ENCODE assay signal across 1 cellular context in the genomic region with DNA sequence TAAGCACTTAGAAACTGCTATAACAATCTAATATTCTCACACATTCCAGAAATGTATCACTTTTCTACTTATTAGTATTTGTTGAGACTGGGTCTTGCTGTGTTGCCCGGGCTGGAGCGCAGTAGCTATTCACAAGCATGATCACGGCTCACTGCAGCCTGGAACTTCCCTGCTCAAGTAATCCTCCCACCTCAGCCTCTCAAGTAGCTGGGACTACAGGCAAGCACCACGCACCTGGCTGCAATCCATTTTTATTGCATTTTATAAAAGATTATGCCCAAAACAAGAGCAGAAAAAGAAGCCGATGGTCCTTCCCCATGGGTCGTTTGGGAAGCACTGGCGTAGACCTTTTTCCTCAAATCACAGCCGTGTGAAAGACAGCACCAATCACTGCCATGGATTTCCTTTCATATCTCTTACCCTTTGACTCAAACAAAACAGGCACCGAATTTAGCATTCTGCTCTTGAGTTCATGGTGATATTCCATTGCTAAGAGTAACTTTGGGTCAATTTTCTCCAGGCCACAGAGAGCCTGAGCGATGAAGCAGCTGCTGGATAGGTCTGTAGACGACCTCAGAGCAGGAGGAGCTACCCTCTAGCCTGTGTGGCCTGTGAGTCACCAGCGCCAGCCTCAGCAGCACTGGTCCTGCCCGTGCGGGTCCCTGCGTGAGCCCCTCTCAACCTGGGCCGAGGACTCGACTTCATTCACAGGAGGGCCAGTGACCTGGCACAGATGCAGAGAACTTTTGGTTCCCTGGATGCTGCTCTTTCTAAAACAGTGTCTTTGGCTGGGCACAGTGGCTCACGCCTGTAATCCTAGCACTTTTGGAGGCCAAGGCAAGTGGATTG.
TF ChIP-seq lines count a peak whose summit lies in the region.

No MANE protein-coding gene starts in this region.

TF ChIP-seq in HepG2, 621 proteins besides CTCF, POLR2A, EP300 and RAD21 (continued from another document):
- TF ChIP-seq, protein P1, sequence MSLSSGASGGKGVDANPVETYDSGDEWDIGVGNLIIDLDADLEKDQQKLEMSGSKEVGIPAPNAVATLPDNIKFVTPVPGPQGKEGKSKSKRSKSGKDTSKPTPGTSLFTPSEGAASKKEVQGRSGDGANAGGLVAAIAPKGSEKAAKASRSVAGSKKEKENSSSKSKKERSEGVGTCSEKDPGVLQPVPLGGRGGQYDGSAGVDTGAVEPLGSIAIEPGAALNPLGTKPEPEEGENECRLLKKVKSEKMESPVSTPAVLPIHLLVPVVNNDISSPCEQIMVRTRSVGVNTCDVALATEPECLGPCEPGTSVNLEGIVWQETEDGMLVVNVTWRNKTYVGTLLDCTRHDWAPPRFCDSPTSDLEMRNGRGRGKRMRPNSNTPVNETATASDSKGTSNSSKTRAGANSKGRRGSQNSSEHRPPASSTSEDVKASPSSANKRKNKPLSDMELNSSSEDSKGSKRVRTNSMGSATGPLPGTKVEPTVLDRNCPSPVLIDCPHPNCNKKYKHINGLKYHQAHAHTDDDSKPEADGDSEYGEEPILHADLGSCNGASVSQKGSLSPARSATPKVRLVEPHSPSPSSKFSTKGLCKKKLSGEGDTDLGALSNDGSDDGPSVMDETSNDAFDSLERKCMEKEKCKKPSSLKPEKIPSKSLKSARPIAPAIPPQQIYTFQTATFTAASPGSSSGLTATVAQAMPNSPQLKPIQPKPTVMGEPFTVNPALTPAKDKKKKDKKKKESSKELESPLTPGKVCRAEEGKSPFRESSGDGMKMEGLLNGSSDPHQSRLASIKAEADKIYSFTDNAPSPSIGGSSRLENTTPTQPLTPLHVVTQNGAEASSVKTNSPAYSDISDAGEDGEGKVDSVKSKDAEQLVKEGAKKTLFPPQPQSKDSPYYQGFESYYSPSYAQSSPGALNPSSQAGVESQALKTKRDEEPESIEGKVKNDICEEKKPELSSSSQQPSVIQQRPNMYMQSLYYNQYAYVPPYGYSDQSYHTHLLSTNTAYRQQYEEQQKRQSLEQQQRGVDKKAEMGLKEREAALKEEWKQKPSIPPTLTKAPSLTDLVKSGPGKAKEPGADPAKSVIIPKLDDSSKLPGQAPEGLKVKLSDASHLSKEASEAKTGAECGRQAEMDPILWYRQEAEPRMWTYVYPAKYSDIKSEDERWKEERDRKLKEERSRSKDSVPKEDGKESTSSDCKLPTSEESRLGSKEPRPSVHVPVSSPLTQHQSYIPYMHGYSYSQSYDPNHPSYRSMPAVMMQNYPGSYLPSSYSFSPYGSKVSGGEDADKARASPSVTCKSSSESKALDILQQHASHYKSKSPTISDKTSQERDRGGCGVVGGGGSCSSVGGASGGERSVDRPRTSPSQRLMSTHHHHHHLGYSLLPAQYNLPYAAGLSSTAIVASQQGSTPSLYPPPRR (CRISPR knock-in tag; IDR thresholded peaks at IDR 0.05; ENCODE audit: borderline replicate concordance), result no peak
- TF ChIP-seq U2AF1 (optimal IDR thresholded peaks at IDR 0.05; ENCODE audit: low read depth, low read length) (no peak), JUNB (CRISPR knock-in tag; IDR thresholded peaks at IDR 0.05; ENCODE audit: borderline replicate concordance) (no peak), ATF7 (IDR thresholded peaks at IDR 0.05) (no peak), ATF7 (CRISPR knock-in tag; IDR thresholded peaks at IDR 0.05) (no peak), ZNF558 (CRISPR knock-in tag; IDR thresholded peaks at IDR 0.05; ENCODE audit: borderline replicate concordance) (no peak), HOXD1 (CRISPR knock-in tag; IDR thresholded peaks at IDR 0.05) (no peak), ZNF552 (CRISPR knock-in tag; IDR thresholded peaks at IDR 0.05; ENCODE audit: borderline replicate concordance) (no peak)
- TF ChIP-seq, protein P2, sequence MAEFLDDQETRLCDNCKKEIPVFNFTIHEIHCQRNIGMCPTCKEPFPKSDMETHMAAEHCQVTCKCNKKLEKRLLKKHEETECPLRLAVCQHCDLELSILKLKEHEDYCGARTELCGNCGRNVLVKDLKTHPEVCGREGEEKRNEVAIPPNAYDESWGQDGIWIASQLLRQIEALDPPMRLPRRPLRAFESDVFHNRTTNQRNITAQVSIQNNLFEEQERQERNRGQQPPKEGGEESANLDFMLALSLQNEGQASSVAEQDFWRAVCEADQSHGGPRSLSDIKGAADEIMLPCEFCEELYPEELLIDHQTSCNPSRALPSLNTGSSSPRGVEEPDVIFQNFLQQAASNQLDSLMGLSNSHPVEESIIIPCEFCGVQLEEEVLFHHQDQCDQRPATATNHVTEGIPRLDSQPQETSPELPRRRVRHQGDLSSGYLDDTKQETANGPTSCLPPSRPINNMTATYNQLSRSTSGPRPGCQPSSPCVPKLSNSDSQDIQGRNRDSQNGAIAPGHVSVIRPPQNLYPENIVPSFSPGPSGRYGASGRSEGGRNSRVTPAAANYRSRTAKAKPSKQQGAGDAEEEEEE (CRISPR knock-in tag; IDR thresholded peaks at IDR 0.05; ENCODE audit: borderline replicate concordance), result no peak
- TF ChIP-seq, protein P3, sequence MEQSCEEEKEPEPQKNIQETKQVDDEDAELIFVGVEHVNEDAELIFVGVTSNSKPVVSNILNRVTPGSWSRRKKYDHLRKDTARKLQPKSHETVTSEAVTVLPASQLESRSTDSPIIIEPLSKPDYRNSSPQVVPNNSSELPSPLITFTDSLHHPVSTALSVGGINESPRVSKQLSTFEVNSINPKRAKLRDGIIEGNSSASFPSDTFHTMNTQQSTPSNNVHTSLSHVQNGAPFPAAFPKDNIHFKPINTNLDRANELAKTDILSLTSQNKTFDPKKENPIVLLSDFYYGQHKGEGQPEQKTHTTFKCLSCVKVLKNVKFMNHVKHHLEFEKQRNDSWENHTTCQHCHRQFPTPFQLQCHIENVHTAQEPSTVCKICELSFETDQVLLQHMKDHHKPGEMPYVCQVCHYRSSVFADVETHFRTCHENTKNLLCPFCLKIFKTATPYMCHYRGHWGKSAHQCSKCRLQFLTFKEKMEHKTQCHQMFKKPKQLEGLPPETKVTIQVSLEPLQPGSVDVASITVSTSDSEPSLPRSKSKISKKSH (CRISPR knock-in tag; IDR thresholded peaks at IDR 0.05; ENCODE audit: borderline replicate concordance), result no peak
